In the genomic region with DNA sequence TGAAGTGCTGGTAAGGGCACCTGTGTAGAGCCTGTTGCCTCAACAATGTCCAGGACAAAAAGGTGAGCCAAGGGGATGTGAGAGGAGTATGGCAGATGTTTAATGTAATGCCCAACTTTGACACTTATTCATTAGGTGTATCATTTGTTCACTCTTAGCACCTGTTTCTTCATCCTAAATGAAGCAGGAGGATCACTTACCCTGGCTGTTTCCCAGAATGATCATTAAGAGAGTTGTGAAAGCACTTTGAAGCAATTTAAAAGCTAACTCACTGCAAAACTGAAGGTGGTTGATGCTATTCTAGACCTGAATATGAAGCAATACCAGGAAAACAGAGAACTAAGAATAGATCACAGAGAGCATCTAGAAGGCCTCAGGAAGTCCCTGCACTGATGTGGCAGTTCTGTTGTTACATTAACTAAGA, we compare ENCODE assay signal across 9 cellular contexts. TPM values are rescaled to one million over a fixed set of nuclear protein-coding genes. Genes with fewer than 3 reads are reported as not detected.
DNase-seq lines count a peak whose midpoint lies in the region; ATAC-seq, FAIRE-seq and TF ChIP-seq lines count a peak whose summit lies in the region.
"Had no signal": no experiment of that assay in that cellular context is flagged by ENCODE, and none has a peak within 500 bp of the region (broad histone marks: within the 10 kb centered on the region; RNA-seq: fewer than 3 reads in every experiment).

No MANE protein-coding gene starts in this region.

- no peak for TF ChIP-seq RAD21 in K562 (CRISPR knock-in tag; conservative IDR thresholded peaks at IDR 0.05 in 1 of 2, IDR thresholded peaks at IDR 0.05 in 1 of 2)

- POLR2A ChIA-PET in K562 (lab: Yijun Ruan, JAX), result no interaction called here

- H3K4me1 ChIP-seq in K562 (replicated peaks in 1 of 2; ENCODE audit: control insufficient read depth in 2 of 2, insufficient read depth in 2 of 2, low read length in 2 of 2) (no peaks in the 10 kb centered on the region), tibial artery (peaks cover 0 to 4% (median 0%) of the 10 kb centered on the region in 4 donors), left ventricle myocardium inferior (peaks cover 5% of the 10 kb centered on the region)

- H3K4me3 ChIP-seq in K562, result no peak overlapping the region
- no peak overlapping the region for H3K4me3 ChIP-seq in tibial artery
- H3K4me3 ChIP-seq in left ventricle myocardium inferior, result no peak overlapping the region

- CTCF ChIA-PET in K562 (lab: Yijun Ruan, JAX; ENCODE audit: low intra/inter-chr PET ratio), result no interaction called here

- H3K27me3 ChIP-seq in K562 (ENCODE audit: control insufficient read depth in 2 of 2, insufficient read depth in 2 of 2, low read length in 2 of 2), result no peaks in the 10 kb centered on the region
- no peaks in the 10 kb centered on the region for H3K27me3 ChIP-seq in tibial artery
- no peaks in the 10 kb centered on the region for H3K27me3 ChIP-seq in left ventricle myocardium inferior (ENCODE audit: low read depth)

- no peak overlapping the region for H2AFZ ChIP-seq in K562 (ENCODE audit: low read depth, low read length)

- intact Hi-C loops in K562 (cut with micrococcal nuclease) (no loop called here), tibial artery (cut with DNase I; ENCODE audit: low total_unique reads) (no loop called here), left ventricle myocardium inferior (cut with micrococcal nuclease) (no loop called here)

- H3K4me2 ChIP-seq in K562 (ENCODE audit: insufficient read depth, low read length), result no peak overlapping the region

- H3K36me3 ChIP-seq in K562 (ENCODE audit: control insufficient read depth, insufficient read depth, low read length) (no peaks in the 10 kb centered on the region), tibial artery (no peaks in the 10 kb centered on the region), left ventricle myocardium inferior (no peaks in the 10 kb centered on the region)

- ATAC-seq in GM18511 (IDR thresholded peaks at IDR 0.05; ENCODE audit: unreplicated experiment) (peak; percentile 79), GM21515 (IDR thresholded peaks at IDR 0.05; ENCODE audit: unreplicated experiment) (peak; percentile 79), HG03469 (IDR thresholded peaks at IDR 0.05; ENCODE audit: unreplicated experiment) (peak; percentile 78), K562 (no peak)

- FAIRE-seq in K562 (lab: Jason Lieb, UNC), result no peak
- FAIRE-seq: H1 had no signal

- H3K9me1 ChIP-seq in K562 (ENCODE audit: control insufficient read depth, insufficient read depth, low read length), result no peaks in the 10 kb centered on the region

- no TSS peak for BruUV-seq in K562 (replicated peaks; lab: Mats Ljungman, UMichigan)

- DNase-seq in K562 (ENCODE audit: extremely low read depth in 1 of 4, low spot score in 3 of 4) (no peak), tibial artery (no peak), left ventricle myocardium inferior (no peak), NCI-H2196 treated with DMSO at 0.1 percent for 48 hours (lab: John Stamatoyannopoulos, UW; ENCODE audit: unreplicated experiment) (no peak)
- no peak for DNase-seq in NK-92 treated with Interleukin-12 subunit alpha and Interleukin-12 subunit beta, amount 100 ng/mL, for 24 hours (lab: John Stamatoyannopoulos, UW)

- TF ChIP-seq EP300 in K562 (IDR thresholded peaks at IDR 0.05; ENCODE audit: low read length), result no peak

- in situ Hi-C loops in K562 (cut with MboI), result no loop called here

- H3K9me3 ChIP-seq in K562 (replicated peaks; ENCODE audit: control insufficient read depth, insufficient read depth, low read depth, low read length) (no peaks in the 10 kb centered on the region), tibial artery (no peaks in the 10 kb centered on the region), left ventricle myocardium inferior (replicated peaks) (peaks cover 8% of the 10 kb centered on the region)

- TF ChIP-seq CTCF in K562 (IDR thresholded peaks at IDR 0.05 in 2 of 3, conservative IDR thresholded peaks at IDR 0.05 in 1 of 3; ENCODE audit: insufficient read depth in 2 of 3, low read depth in 1 of 3, low read length in 3 of 3) (no peak), tibial artery (IDR thresholded peaks at IDR 0.05) (no peak), left ventricle myocardium inferior (IDR thresholded peaks at IDR 0.05; ENCODE audit: borderline replicate concordance) (no peak)

- no peaks in the 10 kb centered on the region for H3K79me2 ChIP-seq in K562 (ENCODE audit: control insufficient read depth, insufficient read depth, low read length)

- no peaks in the 10 kb centered on the region for H4K20me1 ChIP-seq in K562 (replicated peaks; ENCODE audit: control insufficient read depth, insufficient read depth, low read length)

- TF ChIP-seq POLR2A in K562 (conservative IDR thresholded peaks at IDR 0.05), result no peak

- H3K9ac ChIP-seq in K562 (ENCODE audit: insufficient read depth in 1 of 2, low read depth in 2 of 2, low read length in 2 of 2), result no peak overlapping the region

- H3K27ac ChIP-seq in K562 (ENCODE audit: extremely low read depth, low read depth, low read length) (no peak overlapping the region), tibial artery (no peak overlapping the region), left ventricle myocardium inferior (replicated peaks) (no peak overlapping the region)

TF ChIP-seq in K562, 482 proteins besides CTCF, POLR2A, EP300 and RAD21:
- TF ChIP-seq CBFA2T2 (conservative IDR thresholded peaks at IDR 0.05) (no peak), L3MBTL2 (IDR thresholded peaks at IDR 0.05) (no peak), CEBPG (CRISPR knock-in tag; IDR thresholded peaks at IDR 0.05) (no peak), CEBPG (tag; conservative IDR thresholded peaks at IDR 0.05 in 1 of 2, IDR thresholded peaks at IDR 0.05 in 1 of 2) (0 out of 4 replicates have a peak, but pooled peaks have one; percentile 9 to 31)
TF ChIP-seq in K562: peak in this region for 1.

RNA-seq across cellular contexts. Expression of a gene that starts 3.4 kb away (rescaled TPM):
- not detected in 2 replicates for total RNA-seq in K562 (2011; cell fraction: chromatin; rRNA removed; ENCODE audit: low replicate concordance)
- not detected in 2 replicates for total RNA-seq in K562 (2011; cell fraction: nucleolus; rRNA removed)
- total RNA-seq in K562 (2011; cell fraction: nucleoplasm; rRNA removed), result not detected in 2 replicates
- not detected in 2 replicates for total RNA-seq in K562 (2014; rRNA removed)
- not detected in 2 replicates for total RNA-seq in K562 (2014; rRNA removed; fragmentation: Illumina TruSeq; extraction: Trizol)
- not detected in 2 replicates for total RNA-seq in K562 (2015; rRNA removed; fragmentation: Illumina TruSeq; extraction: Trizol)
- not detected in 2 replicates for total RNA-seq in K562 (2021)
- not detected in 2 replicates for polyA plus RNA-seq in K562 (2011; rRNA removed)
- polyA plus RNA-seq in K562 (2011; cell fraction: cytosol; rRNA removed), result not detected in 2 replicates
- not detected in 2 replicates for polyA plus RNA-seq in K562 (2011; cell fraction: nucleus; rRNA removed)
- polyA plus RNA-seq in K562 (2012), result 0.08 and 0.10 TPM in 2 replicates
- polyA plus RNA-seq in K562 (2014; fragmentation: Illumina TruSeq; extraction: Trizol), result 0.04 TPM in 1 of 2 replicates, not detected in the other
- under 1 TPM in 1 of 2 experiments, not detected in 1; 0.04 TPM for polyA plus RNA-seq in K562 (2014; fragmentation: Nextera tagmentation; extraction: Ambion mirVana)
- polyA plus RNA-seq in K562 (2014; rRNA removed), result not detected in 2 replicates
- polyA minus RNA-seq in K562 (2011; rRNA and poly(A)+ RNA removed), result not detected in 2 replicates
- polyA minus RNA-seq in K562 (2011; cell fraction: cytosol; rRNA and poly(A)+ RNA removed), result not detected in 2 replicates
- polyA minus RNA-seq in K562 (2011; cell fraction: nucleus; rRNA and poly(A)+ RNA removed), result not detected in 2 replicates
- not detected for total RNA-seq in left ventricle myocardium inferior
- total RNA-seq: H1 had no signal
- polyA plus RNA-seq: H1 had no signal
